ENCODE assay signal across 9 cellular contexts in the genomic region with DNA sequence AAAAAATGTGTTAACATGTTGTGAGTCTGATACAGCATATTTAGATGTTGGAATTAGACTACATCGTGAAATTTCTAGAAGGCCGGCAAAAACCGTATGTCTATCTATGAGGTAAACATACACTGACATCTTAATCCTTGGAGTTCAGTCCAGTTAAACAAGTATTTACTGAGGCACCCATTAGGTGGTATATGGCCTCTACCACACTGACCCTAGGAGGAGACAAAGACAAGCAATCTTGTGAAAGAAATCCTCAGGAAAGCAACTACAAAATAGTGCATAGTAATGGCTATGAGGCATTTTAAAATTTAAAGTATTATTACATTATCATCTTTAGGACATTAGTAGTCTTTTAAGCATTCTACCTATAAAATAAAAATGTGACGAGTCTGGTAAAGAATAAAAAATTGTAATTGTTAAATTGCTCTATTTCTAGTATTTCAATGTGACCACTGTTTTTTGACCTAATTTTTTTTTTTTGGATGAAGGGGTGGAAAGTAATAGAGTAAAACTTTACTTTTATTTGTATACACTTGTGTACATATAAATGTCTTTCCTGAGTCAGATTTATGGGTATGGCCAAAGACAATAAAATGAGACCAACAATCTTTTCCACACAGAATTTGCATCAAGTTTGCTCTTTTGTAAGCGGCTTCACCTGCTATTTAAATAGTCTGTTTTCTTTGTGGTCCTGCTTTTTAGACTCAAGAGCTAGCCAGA. TPM values are rescaled to one million over a fixed set of nuclear protein-coding genes. Genes with fewer than 3 reads are reported as not detected.
DNase-seq lines count a peak whose midpoint lies in the region; ATAC-seq, FAIRE-seq and TF ChIP-seq lines count a peak whose summit lies in the region.
"Had no signal": no experiment of that assay in that cellular context is flagged by ENCODE, and none has a peak within 500 bp of the region (broad histone marks: within the 10 kb centered on the region; RNA-seq: fewer than 3 reads in every experiment).

No MANE protein-coding gene starts in this region.

- CTCF ChIA-PET in IMR-90 (lab: Yijun Ruan, JAX), result no interaction called here
- CTCF ChIA-PET in activated naive CD4-positive, alpha-beta T cell treated with anti-CD3 and anti-CD28 coated beads, Interleukin-2, amount 10 ng/mL, durations not matched to agents 7 days and 5 days (lab: Charles Lee), result no interaction called here

- intact Hi-C loops in IMR-90 (cut with micrococcal nuclease) (loop anchor here (10.0 kb wide), 1 partner anchor 358 kb away; a partner anchor contains a TSS), tibial artery (cut with DNase I; ENCODE audit: low total_unique reads) (no loop called here)

- H2BK15ac ChIP-seq in IMR-90 (ENCODE audit: low read depth, low read length), result no peak overlapping the region; the same call in 2 of the 3 replicates
- no peak overlapping the region for H2BK15ac ChIP-seq in mesendoderm (replicated peaks; ENCODE audit: low read depth)

- no peak for FAIRE-seq in GM12891 (lab: Jason Lieb, UNC)

- no peaks in the 10 kb centered on the region for H3K9me3 ChIP-seq in IMR-90 (ENCODE audit: control insufficient read depth, insufficient read depth, low read length)
- H3K9me3 ChIP-seq in tibial artery, result no peaks in the 10 kb centered on the region

- H3K9me3 Mint-ChIP-seq in chondrocyte (ENCODE audit: low read depth), result no peaks in the 10 kb centered on the region
- H3K9me3 Mint-ChIP-seq in activated naive CD4-positive, alpha-beta T cell treated with anti-CD3 and anti-CD28 coated beads, Interleukin-2, amount 10 ng/mL, durations not matched to agents 7 days and 5 days, result no peaks in the 10 kb centered on the region
- H3K9me3 Mint-ChIP-seq: stimulated activated naive CD8-positive, alpha-beta T cell treated with anti-CD3 and anti-CD28 coated beads, Interleukin-15, amount 100 ng/mL, for 72 hours had no signal

- no peak overlapping the region for H4K91ac ChIP-seq in IMR-90 (ENCODE audit: insufficient read depth, low read depth, low read length)

- H2AFZ ChIP-seq in IMR-90 (replicated peaks; ENCODE audit: low read length, poor library complexity), result no peak overlapping the region

- peaks cover 7% of the 10 kb centered on the region for H3K36me3 Mint-ChIP-seq in chondrocyte (ENCODE audit: low read depth)
- H3K36me3 Mint-ChIP-seq in activated naive CD4-positive, alpha-beta T cell treated with anti-CD3 and anti-CD28 coated beads, Interleukin-2, amount 10 ng/mL, durations not matched to agents 7 days and 5 days, result peaks cover 8% of the 10 kb centered on the region

- POLR2A ChIA-PET in IMR-90 (lab: Charles Lee; ENCODE audit: unreplicated experiment), result no interaction called here

- no peak overlapping the region for H2BK5ac ChIP-seq in IMR-90 (ENCODE audit: low read depth, low read length, poor library complexity, severe bottlenecking)
- H2BK5ac ChIP-seq in mesendoderm (ENCODE audit: low read length), result no peak overlapping the region

- H3K4ac ChIP-seq in IMR-90 (ENCODE audit: low read depth, low read length), result no peak overlapping the region
- H3K4ac ChIP-seq in mesendoderm (ENCODE audit: low read depth, low read length), result no peak overlapping the region

- H3K36me3 ChIP-seq in IMR-90 (ENCODE audit: control insufficient read depth, insufficient read depth, low read length), result no peaks in the 10 kb centered on the region
- H3K36me3 ChIP-seq in mesendoderm (ENCODE audit: control insufficient read depth, insufficient read depth, low read length), result no peaks in the 10 kb centered on the region
- H3K36me3 ChIP-seq in tibial artery, result peaks cover 0 to 6% (median 3%) of the 10 kb centered on the region in 3 donors

- no peak overlapping the region for H3K14ac ChIP-seq in IMR-90 (replicated peaks; ENCODE audit: low read depth, low read length)

- H2AK9ac ChIP-seq in IMR-90 (replicated peaks; ENCODE audit: low read depth, low read length, poor library complexity), result peak overlapping the region; percentile 12

- H4K8ac ChIP-seq in IMR-90 (ENCODE audit: low read depth in 2 of 2, low read length in 2 of 2), result no peak overlapping the region
- H4K8ac ChIP-seq in mesendoderm (ENCODE audit: low read depth, low read length), result no peak overlapping the region

- no TSS peak for BruUV-seq in IMR-90 (replicated peaks; lab: Mats Ljungman, UMichigan)

- H3K9ac ChIP-seq in IMR-90 (ENCODE audit: low read depth, low read length), result no peak overlapping the region
- H3K9ac ChIP-seq in mesendoderm (ENCODE audit: low read length), result no peak overlapping the region

- H3K56ac ChIP-seq in IMR-90 (ENCODE audit: extremely low read depth, insufficient read depth, low read length), result no peak overlapping the region
- no peak overlapping the region for H3K56ac ChIP-seq in mesendoderm (ENCODE audit: low read length)

- in situ Hi-C loops in IMR-90 (cut with MboI; ENCODE audit: low sequenced_read_pairs), result no loop called here

- H4K20me1 ChIP-seq in IMR-90 (ENCODE audit: insufficient read depth, low read length), result peaks cover 5% of the 10 kb centered on the region; the same call in 1 of the 2 replicates

- no peaks in the 10 kb centered on the region for H3K27me3 ChIP-seq in IMR-90 (ENCODE audit: control insufficient read depth, insufficient read depth, low read length)
- no peaks in the 10 kb centered on the region for H3K27me3 ChIP-seq in mesendoderm (ENCODE audit: insufficient read depth, low read length, poor library complexity)
- H3K27me3 ChIP-seq in tibial artery, result no peaks in the 10 kb centered on the region

- H3K9me1 ChIP-seq in IMR-90 (ENCODE audit: insufficient read depth, low read length), result peaks cover 5% of the 10 kb centered on the region

- no peak overlapping the region for H3K4me2 ChIP-seq in IMR-90 (ENCODE audit: low read depth, low read length)
- no peak overlapping the region for H3K4me2 ChIP-seq in mesendoderm (ENCODE audit: low read length)

- TF ChIP-seq RAD21 in IMR-90 (IDR thresholded peaks at IDR 0.05; ENCODE audit: low read length), result peak; percentile 22; the same call in 1 of the 2 replicates

- H2AK5ac ChIP-seq in IMR-90 (ENCODE audit: low read depth, low read length), result no peak overlapping the region
- H2AK5ac ChIP-seq in mesendoderm (ENCODE audit: low read length), result no peak overlapping the region

- TF ChIP-seq CTCF in IMR-90 (conservative IDR thresholded peaks at IDR 0.05; ENCODE audit: low read depth, low read length) (no peak), chondrocyte (IDR thresholded peaks at IDR 0.05) (peak; percentile 46), tibial artery (IDR thresholded peaks at IDR 0.05) (no peak)

- H3K4me3 Mint-ChIP-seq in chondrocyte (ENCODE audit: unreplicated experiment), result no peak overlapping the region
- no peak overlapping the region for H3K4me3 Mint-ChIP-seq in activated naive CD4-positive, alpha-beta T cell treated with anti-CD3 and anti-CD28 coated beads, Interleukin-2, amount 10 ng/mL, durations not matched to agents 7 days and 5 days
- H3K4me3 Mint-ChIP-seq: stimulated activated naive CD8-positive, alpha-beta T cell treated with anti-CD3 and anti-CD28 coated beads, Interleukin-15, amount 100 ng/mL, for 72 hours had no signal

- no CpG with 5 or more reads among the region's 5 CpGs for WGBS in IMR-90 (ENCODE audit: extremely low coverage in 2 of 2, insufficient read length in 1 of 2), 2 experiments
- WGBS in mesendoderm (ENCODE audit: extremely low coverage, insufficient coverage, low lambda C conversion rate), result no CpG with 5 or more reads among the region's 5 CpGs

- H3K4me1 Mint-ChIP-seq in chondrocyte (ENCODE audit: low read depth), result peaks cover 30% of the 10 kb centered on the region
- peaks cover 31% of the 10 kb centered on the region for H3K4me1 Mint-ChIP-seq in activated naive CD4-positive, alpha-beta T cell treated with anti-CD3 and anti-CD28 coated beads, Interleukin-2, amount 10 ng/mL, durations not matched to agents 7 days and 5 days

- H3K27ac ChIP-seq in IMR-90 (ENCODE audit: insufficient read depth, low read length) (no peak overlapping the region), mesendoderm (ENCODE audit: low read depth, low read length) (no peak overlapping the region), tibial artery (peak overlapping the region in 1 of 2 donors; percentile 54)

- H2BK120ac ChIP-seq in IMR-90 (ENCODE audit: low read depth, low read length), result no peak overlapping the region
- H2BK120ac ChIP-seq in mesendoderm (ENCODE audit: low read depth, low read length), result no peak overlapping the region

- peaks cover 14 to 23% of the 10 kb centered on the region in 2 experiments for H3K79me1 ChIP-seq in IMR-90 (ENCODE audit: low read depth in 1 of 2, low read length in 2 of 2)
- H3K79me1 ChIP-seq in mesendoderm (ENCODE audit: low read length), result no peaks in the 10 kb centered on the region

- DNase-seq in AML-193 (lab: John Stamatoyannopoulos, UW), result peak; percentile 12 to 14
- DNase-seq in IMR-90, result no peak
- DNase-seq in chondrocyte (ENCODE audit: low spot score), result no peak
- peak; percentile 22 for DNase-seq in mesendoderm
- no peak for DNase-seq in tibial artery
- no peak for DNase-seq in activated naive CD4-positive, alpha-beta T cell treated with anti-CD3 and anti-CD28 coated beads, Interleukin-2, amount 10 ng/mL, durations not matched to agents 7 days and 5 days
- DNase-seq in GM12891 (ENCODE audit: insufficient read length, low spot score), result no peak
- DNase-seq: stimulated activated naive CD8-positive, alpha-beta T cell treated with anti-CD3 and anti-CD28 coated beads, Interleukin-15, amount 100 ng/mL, for 72 hours had no signal

- H3K27ac Mint-ChIP-seq in chondrocyte (ENCODE audit: unreplicated experiment), result peak overlapping the region; percentile 83
- no peak overlapping the region for H3K27ac Mint-ChIP-seq in activated naive CD4-positive, alpha-beta T cell treated with anti-CD3 and anti-CD28 coated beads, Interleukin-2, amount 10 ng/mL, durations not matched to agents 7 days and 5 days
- H3K27ac Mint-ChIP-seq: stimulated activated naive CD8-positive, alpha-beta T cell treated with anti-CD3 and anti-CD28 coated beads, Interleukin-15, amount 100 ng/mL, for 72 hours had no signal

- no peaks in the 10 kb centered on the region for H3K79me2 ChIP-seq in mesendoderm (ENCODE audit: control insufficient read depth, insufficient read depth, low read length)

- dilution Hi-C loops in IMR-90 (cut with HindIII; ENCODE audit: low sequenced_read_pairs, unreplicated experiment), result no loop called here

- no peak overlapping the region for H3K18ac ChIP-seq in IMR-90 (ENCODE audit: low read depth, low read length)
- no peak overlapping the region for H3K18ac ChIP-seq in mesendoderm (ENCODE audit: low read length)

- no peak overlapping the region for H2BK20ac ChIP-seq in IMR-90 (ENCODE audit: low read depth, low read length)

- H3K23ac ChIP-seq in IMR-90 (ENCODE audit: low read depth, low read length), result no peak overlapping the region
- no peak overlapping the region for H3K23ac ChIP-seq in mesendoderm (ENCODE audit: low read length)

- H3K4me3 ChIP-seq in IMR-90 (ENCODE audit: insufficient read depth, low read depth, low read length) (no peak overlapping the region), mesendoderm (ENCODE audit: low read length) (no peak overlapping the region), tibial artery (no peak overlapping the region)

- H4K5ac ChIP-seq in IMR-90 (ENCODE audit: low read depth, low read length) (no peak overlapping the region), mesendoderm (ENCODE audit: low read length) (no peak overlapping the region)

- TF ChIP-seq POLR2A in IMR-90 (IDR thresholded peaks at IDR 0.05; ENCODE audit: low read depth, low read length), result no peak
- TF ChIP-seq POLR2A in GM12891 (IDR thresholded peaks at IDR 0.05; ENCODE audit: low read depth, low read length), result no peak

- H3K4me1 ChIP-seq in IMR-90 (ENCODE audit: control insufficient read depth, insufficient read depth, low read length) (peaks cover 8% of the 10 kb centered on the region), mesendoderm (ENCODE audit: control insufficient read depth, low read depth, low read length) (no peaks in the 10 kb centered on the region), tibial artery (peaks cover 0 to 13% (median 1%) of the 10 kb centered on the region in 4 donors)

- ATAC-seq in IMR-90 (ENCODE audit: low read depth) (no peak), GM19455 (IDR thresholded peaks at IDR 0.05; ENCODE audit: unreplicated experiment) (no peak)
- ATAC-seq: stimulated activated naive CD8-positive, alpha-beta T cell treated with anti-CD3 and anti-CD28 coated beads, Interleukin-15, amount 100 ng/mL, for 72 hours had no signal

- H3K27me3 Mint-ChIP-seq in chondrocyte (ENCODE audit: low read depth), result no peaks in the 10 kb centered on the region
- H3K27me3 Mint-ChIP-seq in activated naive CD4-positive, alpha-beta T cell treated with anti-CD3 and anti-CD28 coated beads, Interleukin-2, amount 10 ng/mL, durations not matched to agents 7 days and 5 days, result no peaks in the 10 kb centered on the region
- H3K27me3 Mint-ChIP-seq: stimulated activated naive CD8-positive, alpha-beta T cell treated with anti-CD3 and anti-CD28 coated beads, Interleukin-15, amount 100 ng/mL, for 72 hours had no signal

RNA-seq across cellular contexts. Expression of a gene that starts 50.5 kb away (rescaled TPM):
- total RNA-seq in IMR-90 (2012; rRNA removed) (16.8 and 35.8 TPM in 2 replicates), chondrocyte (35.8 to 36.2 TPM (median 36.0 TPM) in 3 replicates)
- polyA plus RNA-seq in IMR-90 (2012; rRNA removed), result 6.5 and 6.9 TPM in 2 replicates
- polyA plus RNA-seq in IMR-90 (2012; cell fraction: cytosol; rRNA removed), result 1.2 and 1.5 TPM in 2 replicates
- polyA plus RNA-seq in IMR-90 (2012; cell fraction: nucleus; rRNA removed; ENCODE audit: low replicate concordance), result 0.91 and 5.9 TPM in 2 replicates
- 5.2 TPM for polyA plus RNA-seq in mesendoderm (2013, experiment 1 of 2)
- polyA plus RNA-seq in mesendoderm (2013, experiment 2 of 2), result 4.7 TPM
- polyA plus RNA-seq in GM12891 (2012; ENCODE audit: low read depth, missing spikeins), result 7.5 TPM

Comparison
In these comparisons a context has a peak if more than half of its experiments do, and no peak if none do; other contexts are left out.
1. DNase-seq: peak in AML-193 (2 of 2) and mesendoderm (single experiment); none in IMR-90 (single experiment), chondrocyte (single experiment), tibial artery (0 of 2), activated naive CD4-positive, alpha-beta T cell treated with anti-CD3 and anti-CD28 coated beads, Interleukin-2, amount 10 ng/mL, durations not matched to agents 7 days and 5 days (single experiment) and GM12891 (single experiment).